In genomic region chr3:71754610-71755253, GRCh38 we compare ENCODE assay signal across 9 cellular contexts. TPM values are rescaled to one million over a fixed set of nuclear protein-coding genes. Genes with fewer than 3 reads are reported as not detected.
DNase-seq lines count a peak whose midpoint lies in the region; ATAC-seq and TF ChIP-seq lines count a peak whose summit lies in the region.
"Had no signal": no experiment of that assay in that cellular context is flagged by ENCODE, and none has a peak within 500 bp of the region (broad histone marks: within the 10 kb centered on the region; RNA-seq: fewer than 3 reads in every experiment).

No MANE protein-coding gene starts in this region.

- DNase-seq in activated CD8-positive, alpha-beta memory T cell treated with anti-CD3 and anti-CD28 coated beads, Interleukin-2, amount 10 ng/mL, durations not matched to agents 7 days and 5 days: no peak
- DNase-seq in activated CD8-positive, alpha-beta memory T cell treated with anti-CD3 and anti-CD28 coated beads for 24 hours: no peak
- DNase-seq in astrocyte of the hippocampus (ENCODE audit: low read depth, low spot score) (peak; percentile 8), lung (ENCODE audit: low spot score) (no peak), suprapubic skin (ENCODE audit: low spot score in 2 of 2) (no peak), amygdala (lab: John Stamatoyannopoulos, UW) (no peak), NCI-H1417 treated with DMSO at 0.1 percent for 48 hours (lab: John Stamatoyannopoulos, UW) (no peak), PC-9 (no peak)

- no peaks in the 10 kb centered on the region for H3K9me3 Mint-ChIP-seq in activated CD8-positive, alpha-beta memory T cell treated with anti-CD3 and anti-CD28 coated beads, Interleukin-2, amount 10 ng/mL, durations not matched to agents 7 days and 5 days (ENCODE audit: low read depth)

- H3K27ac ChIP-seq in lung (ENCODE audit: low read depth in 1 of 2, low read length in 1 of 2): no peak overlapping the region
- no peak overlapping the region for H3K27ac ChIP-seq in suprapubic skin
- no peak overlapping the region for H3K27ac ChIP-seq in PC-9

- H3K36me3 Mint-ChIP-seq in activated CD8-positive, alpha-beta memory T cell treated with anti-CD3 and anti-CD28 coated beads, Interleukin-2, amount 10 ng/mL, durations not matched to agents 7 days and 5 days: peaks cover 2% of the 10 kb centered on the region

- H3K4me3 ChIP-seq in lung: peak overlapping the region; percentile 64
- peak overlapping the region; percentile 59 for H3K4me3 ChIP-seq in suprapubic skin
- no peak overlapping the region for H3K4me3 ChIP-seq in PC-9

- no peak for TF ChIP-seq POLR2A in suprapubic skin (IDR thresholded peaks at IDR 0.05)

- H3K9me3 ChIP-seq in lung (ENCODE audit: control insufficient read depth in 2 of 2, insufficient read depth in 1 of 2, low read length in 1 of 2): no peaks in the 10 kb centered on the region
- no peaks in the 10 kb centered on the region for H3K9me3 ChIP-seq in suprapubic skin
- no peaks in the 10 kb centered on the region for H3K9me3 ChIP-seq in PC-9 (ENCODE audit: insufficient read depth, low read depth)

- no peaks in the 10 kb centered on the region for H3K27me3 ChIP-seq in lung (ENCODE audit: control insufficient read depth, insufficient read depth)
- H3K27me3 ChIP-seq in suprapubic skin: peaks cover 32% of the 10 kb centered on the region
- peaks cover 15% of the 10 kb centered on the region; the same call in 1 of the 2 replicates for H3K27me3 ChIP-seq in PC-9 (ENCODE audit: insufficient read depth, low read depth)

- CTCF ChIA-PET in activated CD8-positive, alpha-beta memory T cell treated with anti-CD3 and anti-CD28 coated beads, Interleukin-2, amount 10 ng/mL, durations not matched to agents 7 days and 5 days (lab: Charles Lee): interaction anchor here (1.0 kb wide), 1 partner anchor 26 kb away, joined by 6 read pairs; no protein-coding TSS in a partner anchor
- CTCF ChIA-PET in PC-9 (lab: Charles Lee): no interaction called here

- peaks cover 3% of the 10 kb centered on the region for H3K4me1 Mint-ChIP-seq in activated CD8-positive, alpha-beta memory T cell treated with anti-CD3 and anti-CD28 coated beads, Interleukin-2, amount 10 ng/mL, durations not matched to agents 7 days and 5 days

- H3K4me2 ChIP-seq in PC-9: no peak overlapping the region

- H3K36me3 ChIP-seq in lung (ENCODE audit: control insufficient read depth in 2 of 2, insufficient read depth in 2 of 2, low read length in 2 of 2) (no peaks in the 10 kb centered on the region), suprapubic skin (no peaks in the 10 kb centered on the region), PC-9 (ENCODE audit: low read depth) (no peaks in the 10 kb centered on the region)

- H3K9me2 ChIP-seq in PC-9 (ENCODE audit: insufficient read depth): no peaks in the 10 kb centered on the region

- no peaks in the 10 kb centered on the region for H4K20me1 ChIP-seq in PC-9 (ENCODE audit: insufficient read depth)

- H3K27me3 Mint-ChIP-seq in activated CD8-positive, alpha-beta memory T cell treated with anti-CD3 and anti-CD28 coated beads, Interleukin-2, amount 10 ng/mL, durations not matched to agents 7 days and 5 days: peaks cover 57% of the 10 kb centered on the region

- ATAC-seq in activated CD8-positive, alpha-beta memory T cell treated with anti-CD3 and anti-CD28 coated beads, Interleukin-2, amount 10 ng/mL, durations not matched to agents 7 days and 5 days: no peak
- ATAC-seq in lung (ENCODE audit: insufficient read depth, low FRiP score): no peak

- H3K4me1 ChIP-seq in lung (ENCODE audit: control insufficient read depth in 2 of 2, insufficient read depth in 2 of 2, low read length in 2 of 2): peaks cover 3 to 10% of the 10 kb centered on the region in 2 donors
- H3K4me1 ChIP-seq in suprapubic skin: peaks cover 12% of the 10 kb centered on the region
- H3K4me1 ChIP-seq in PC-9 (replicated peaks; ENCODE audit: insufficient read depth): no peaks in the 10 kb centered on the region

- intact Hi-C loops in PC-9 (cut with micrococcal nuclease; ENCODE audit: unreplicated experiment): no loop called here

- no peak for TF ChIP-seq EP300 in suprapubic skin (IDR thresholded peaks at IDR 0.05)

- no peak overlapping the region for H2AFZ ChIP-seq in PC-9

- POLR2A ChIA-PET in PC-9 (lab: Charles Lee; ENCODE audit: unreplicated experiment): no interaction called here

- WGBS in lung, 2 donors: 13 to 14% methylated on average over 55 to 65 of the region's 65 CpGs
- 75% methylated on average over 7 of the region's 65 CpGs for WGBS in suprapubic skin

- no peak overlapping the region for H3K27ac Mint-ChIP-seq in activated CD8-positive, alpha-beta memory T cell treated with anti-CD3 and anti-CD28 coated beads, Interleukin-2, amount 10 ng/mL, durations not matched to agents 7 days and 5 days

- TF ChIP-seq CTCF in lung (IDR thresholded peaks at IDR 0.05; ENCODE audit: control extremely low read depth, extremely low read depth) (no peak), suprapubic skin (IDR thresholded peaks at IDR 0.05) (no peak), PC-9 (conservative IDR thresholded peaks at IDR 0.05) (no peak)

- H3K4me3 Mint-ChIP-seq in activated CD8-positive, alpha-beta memory T cell treated with anti-CD3 and anti-CD28 coated beads, Interleukin-2, amount 10 ng/mL, durations not matched to agents 7 days and 5 days: peak overlapping the region; percentile 49

- H3K79me2 ChIP-seq in PC-9 (ENCODE audit: low read depth): no peaks in the 10 kb centered on the region

- H3F3A ChIP-seq in PC-9 (ENCODE audit: insufficient read depth, low read depth): no peaks in the 10 kb centered on the region

- no TSS peak for BruUV-seq in PC-9 (replicated peaks; lab: Mats Ljungman, UMichigan)

RNA-seq across cellular contexts. Expression of gene GPR27, which starts 1.1 kb away (rescaled TPM):
- total RNA-seq in activated CD8-positive, alpha-beta memory T cell treated with anti-CD3 and anti-CD28 coated beads, Interleukin-2, amount 10 ng/mL, durations not matched to agents 7 days and 5 days: 1 to 10 TPM; 2.3 to 5.3 TPM
- 1 to 10 TPM; 1.8 to 4.6 TPM for total RNA-seq in lung
- 1 to 10 TPM in 1 of 2 donors, under 1 TPM in 1; 0.59 to 7.7 TPM for polyA plus RNA-seq in lung
- total RNA-seq in suprapubic skin: 1 to 10 TPM; 1.2 to 5.5 (median 3.9) TPM
- not detected in 2 replicates for total RNA-seq in PC-9 (2021)
- total RNA-seq: fibroblast of lung had no signal
- polyA plus RNA-seq: fibroblast of lung had no signal

RNA-seq across cellular contexts. Expression of gene EIF4E3, which starts 29.5 kb away (rescaled TPM):
- 10 to 100 TPM; 56.5 to 61.9 TPM for total RNA-seq in activated CD8-positive, alpha-beta memory T cell treated with anti-CD3 and anti-CD28 coated beads, Interleukin-2, amount 10 ng/mL, durations not matched to agents 7 days and 5 days
- 10 to 100 TPM; 11.4 to 21.8 TPM for total RNA-seq in lung
- 10 to 100 TPM in 1 of 2 donors, 1 to 10 TPM in 1; 9.7 to 12.6 TPM for polyA plus RNA-seq in lung
- total RNA-seq in suprapubic skin: 10 to 100 TPM; 12.7 to 23.5 (median 16.0) TPM
- not detected in 2 replicates for total RNA-seq in PC-9 (2021)

RNA-seq across cellular contexts. Expression of gene PROK2, which starts 30.2 kb away (rescaled TPM):
- 1 to 10 TPM; 3.1 to 3.4 TPM for total RNA-seq in activated CD8-positive, alpha-beta memory T cell treated with anti-CD3 and anti-CD28 coated beads, Interleukin-2, amount 10 ng/mL, durations not matched to agents 7 days and 5 days
- total RNA-seq in lung (1 to 10 TPM; 1.7 to 3.9 TPM), suprapubic skin (not detected), PC-9 (2021) (not detected in 2 replicates)
- polyA plus RNA-seq in lung: 10 to 100 TPM in 1 of 2 donors, 1 to 10 TPM in 1; 1.3 to 57.2 TPM
- total RNA-seq: fibroblast of lung had no signal
- polyA plus RNA-seq: fibroblast of lung had no signal
